Comparison of ENCODE assay signal across 9 cellular contexts in genomic region chr16:20676268-20676828, GRCh38. TPM values are rescaled to one million over a fixed set of nuclear protein-coding genes. Genes with fewer than 3 reads are reported as not detected.
DNase-seq lines count a peak whose midpoint lies in the region; ATAC-seq and TF ChIP-seq lines count a peak whose summit lies in the region.
"Had no signal": no experiment of that assay in that cellular context is flagged by ENCODE, and none has a peak within 500 bp of the region (broad histone marks: within the 10 kb centered on the region; RNA-seq: fewer than 3 reads in every experiment).

No MANE protein-coding gene starts in this region.

- DNase-seq in activated T-cell treated with anti-CD3 and anti-CD28 coated beads, Interleukin-2, amount 50 U/mL, for 4 hours = no peak
- no peak for DNase-seq in activated T-cell treated with anti-CD3 and anti-CD28 coated beads for 4 hours
- DNase-seq in activated CD8-positive, alpha-beta T cell treated with anti-CD3 and anti-CD28 coated beads, Interleukin-2, amount 10 ng/mL, durations not matched to agents 7 days and 5 days = no peak
- DNase-seq in left kidney (ENCODE audit: low read depth, low spot score) = peak; percentile 56
- no peak for DNase-seq in tibial nerve (ENCODE audit: low spot score in 2 of 2)
- DNase-seq in glomerular visceral epithelial cell (ENCODE audit: extremely low spot score) = no peak
- no peak for DNase-seq in MM.1S

- peak overlapping the region; percentile 79 for H3K27ac Mint-ChIP-seq in activated CD8-positive, alpha-beta T cell treated with anti-CD3 and anti-CD28 coated beads, Interleukin-2, amount 10 ng/mL, durations not matched to agents 7 days and 5 days

- H3K27me3 Mint-ChIP-seq in activated T-cell treated with anti-CD3 and anti-CD28 coated beads, Interleukin-2, amount 50 U/mL, for 4 hours (ENCODE audit: low read depth) = no peaks in the 10 kb centered on the region
- H3K27me3 Mint-ChIP-seq in activated CD8-positive, alpha-beta T cell treated with anti-CD3 and anti-CD28 coated beads, Interleukin-2, amount 10 ng/mL, durations not matched to agents 7 days and 5 days (ENCODE audit: low read depth) = no peaks in the 10 kb centered on the region

- CTCF ChIA-PET in activated CD8-positive, alpha-beta T cell treated with anti-CD3 and anti-CD28 coated beads, Interleukin-2, amount 10 ng/mL, durations not matched to agents 7 days and 5 days (lab: Charles Lee) = interaction anchor here (1.0 to 1.9 kb wide), 4 partner anchors 10 to 769 kb away, joined by 3 to 4 read pairs (median 4); no protein-coding TSS in a partner anchor

- peak overlapping the region; percentile 79 for H3K4me3 Mint-ChIP-seq in activated T-cell treated with anti-CD3 and anti-CD28 coated beads, Interleukin-2, amount 50 U/mL, for 4 hours
- peak overlapping the region; percentile 76 for H3K4me3 Mint-ChIP-seq in activated CD8-positive, alpha-beta T cell treated with anti-CD3 and anti-CD28 coated beads, Interleukin-2, amount 10 ng/mL, durations not matched to agents 7 days and 5 days

- no peaks in the 10 kb centered on the region for H3K9me2 ChIP-seq in MM.1S (replicated peaks; ENCODE audit: insufficient read depth, low read length)

- no peaks in the 10 kb centered on the region for H3K79me2 ChIP-seq in MM.1S (ENCODE audit: low read length)

- no peaks in the 10 kb centered on the region for H3F3A ChIP-seq in MM.1S (ENCODE audit: insufficient read depth, low read length)

- POLR2A ChIA-PET in activated CD8-positive, alpha-beta T cell treated with anti-CD3 and anti-CD28 coated beads, Interleukin-2, amount 10 ng/mL, durations not matched to agents 7 days and 5 days (lab: Charles Lee) = interaction anchor here (0.6 to 1.2 kb wide), 3 partner anchors 34 to 130 kb away, joined by 3 read pairs; partner anchors contain the start of genes ERI2, REXO5 and THUMPD1

- 22 to 30% methylated on average over 4 of the region's 4 CpGs for WGBS in tibial nerve, 2 donors

- no peaks in the 10 kb centered on the region for H3K9me3 Mint-ChIP-seq in activated T-cell treated with anti-CD3 and anti-CD28 coated beads, Interleukin-2, amount 50 U/mL, for 4 hours
- H3K9me3 Mint-ChIP-seq in activated CD8-positive, alpha-beta T cell treated with anti-CD3 and anti-CD28 coated beads, Interleukin-2, amount 10 ng/mL, durations not matched to agents 7 days and 5 days (ENCODE audit: insufficient read depth) = no peaks in the 10 kb centered on the region

- H3K4me1 Mint-ChIP-seq in activated T-cell treated with anti-CD3 and anti-CD28 coated beads, Interleukin-2, amount 50 U/mL, for 4 hours (ENCODE audit: low read depth) = peaks cover 38% of the 10 kb centered on the region
- peaks cover 23% of the 10 kb centered on the region for H3K4me1 Mint-ChIP-seq in activated CD8-positive, alpha-beta T cell treated with anti-CD3 and anti-CD28 coated beads, Interleukin-2, amount 10 ng/mL, durations not matched to agents 7 days and 5 days (ENCODE audit: low read depth)

- no peaks in the 10 kb centered on the region for H3K27me3 ChIP-seq in tibial nerve
- H3K27me3 ChIP-seq in MM.1S (replicated peaks; ENCODE audit: insufficient read depth, low read length) = no peaks in the 10 kb centered on the region

- H3K9me3 ChIP-seq in tibial nerve = no peaks in the 10 kb centered on the region
- H3K9me3 ChIP-seq in MM.1S (replicated peaks; ENCODE audit: insufficient read depth, low read length) = no peaks in the 10 kb centered on the region

- no peak overlapping the region for H3K9ac ChIP-seq in MM.1S (ENCODE audit: low read length)

- H3K4me1 ChIP-seq in tibial nerve = peaks cover 0 to 34% (median 8%) of the 10 kb centered on the region in 4 donors
- no peaks in the 10 kb centered on the region for H3K4me1 ChIP-seq in MM.1S (ENCODE audit: low read length)

- peak overlapping the region in 1 of 4 donors; percentile 51 for H3K27ac ChIP-seq in tibial nerve
- no peak overlapping the region for H3K27ac ChIP-seq in MM.1S (ENCODE audit: low read length)

- H3K36me3 Mint-ChIP-seq in activated T-cell treated with anti-CD3 and anti-CD28 coated beads, Interleukin-2, amount 50 U/mL, for 4 hours (ENCODE audit: insufficient read depth) = no peaks in the 10 kb centered on the region
- no peaks in the 10 kb centered on the region for H3K36me3 Mint-ChIP-seq in activated CD8-positive, alpha-beta T cell treated with anti-CD3 and anti-CD28 coated beads, Interleukin-2, amount 10 ng/mL, durations not matched to agents 7 days and 5 days (ENCODE audit: low read depth)

- H3K4me3 ChIP-seq in tibial nerve (peak overlapping the region in 3 of 4 donors; percentile 8 to 42 (median 28)), MM.1S (ENCODE audit: low read length) (no peak overlapping the region)

- TF ChIP-seq POLR2A in tibial nerve (IDR thresholded peaks at IDR 0.05) = no peak

- no peak overlapping the region for H3K4me2 ChIP-seq in MM.1S (ENCODE audit: low read depth, low read length)

- H3K36me3 ChIP-seq in tibial nerve (no peaks in the 10 kb centered on the region), MM.1S (replicated peaks; ENCODE audit: insufficient read depth, low read length) (no peaks in the 10 kb centered on the region)

- TF ChIP-seq CTCF in tibial nerve (IDR thresholded peaks at IDR 0.05) = no peak
- no peak for TF ChIP-seq CTCF in MM.1S (IDR thresholded peaks at IDR 0.05; ENCODE audit: low read length)

- no peaks in the 10 kb centered on the region for H4K20me1 ChIP-seq in MM.1S (ENCODE audit: insufficient read depth, low read length)

- no peak for TF ChIP-seq EP300 in tibial nerve (IDR thresholded peaks at IDR 0.05)

- ATAC-seq in activated T-cell treated with anti-CD3 and anti-CD28 coated beads, Interleukin-2, amount 50 U/mL, for 4 hours = no peak
- ATAC-seq in activated CD8-positive, alpha-beta T cell treated with anti-CD3 and anti-CD28 coated beads, Interleukin-2, amount 10 ng/mL, durations not matched to agents 7 days and 5 days = peak; percentile 31
- no peak for ATAC-seq in HG03571 (IDR thresholded peaks at IDR 0.05; ENCODE audit: unreplicated experiment)

- no peak overlapping the region for H2AFZ ChIP-seq in MM.1S (ENCODE audit: low read length)

RNA-seq across cellular contexts. Expression of gene ACSM1, which starts 21.1 kb away (rescaled TPM):
- not detected for total RNA-seq in activated T-cell treated with anti-CD3 and anti-CD28 coated beads, Interleukin-2, amount 50 U/mL, for 4 hours
- total RNA-seq in activated CD8-positive, alpha-beta T cell treated with anti-CD3 and anti-CD28 coated beads, Interleukin-2, amount 10 ng/mL, durations not matched to agents 7 days and 5 days = under 1 TPM; 0.26 to 0.31 TPM
- under 1 TPM in 1 of 4 donors, not detected in 3; 0.98 TPM for total RNA-seq in tibial nerve
- total RNA-seq: lung microvascular endothelial cell had no signal
